In the genomic region with DNA sequence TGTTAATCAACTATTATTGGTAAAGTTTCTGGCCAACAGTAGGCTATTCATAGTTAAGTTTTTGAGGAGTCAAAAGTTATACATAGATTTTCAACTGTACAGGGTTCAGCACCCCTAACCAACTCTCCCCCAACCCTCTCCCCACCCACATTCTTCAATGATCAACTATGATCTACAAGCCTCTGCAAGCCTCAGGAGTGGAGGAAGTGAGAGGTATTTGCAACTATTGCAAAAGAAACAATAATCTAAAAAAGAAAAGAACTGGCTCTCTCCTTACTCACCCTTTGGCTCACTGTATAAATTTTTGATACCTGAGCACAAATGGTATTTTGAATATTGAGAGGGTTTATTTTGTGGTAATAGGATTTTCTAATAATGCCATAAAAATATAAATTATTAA, we compare ENCODE assay signal across 27 cellular contexts.
"Had no signal": no experiment of that assay in that cellular context is flagged by ENCODE, and none has a peak within 500 bp of the region (broad histone marks: within the 10 kb centered on the region; RNA-seq: fewer than 3 reads in every experiment).

No MANE protein-coding gene starts in this region.

- FAIRE-seq: kidney, pancreas, small intestine had no signal

- ATAC-seq: gastrocnemius medialis; left lobe of liver; mucosa of descending colon; natural killer cell treated with Interleukin-12 subunit alpha and Interleukin-12 subunit beta and Interleukin-15 and Interleukin-18, amount 100 ng/mL, for 72 hours; pancreas; right lobe of liver; stimulated activated naive CD8-positive, alpha-beta T cell treated with anti-CD3 and anti-CD28 coated beads, Interleukin-15, amount 100 ng/mL, for 72 hours; upper lobe of right lung had no signal

- DNase-seq: colonic mucosa; effector CD8-positive, alpha-beta T cell; endodermal cell; erythroblast; esophagus squamous epithelium; gastrocnemius medialis; head of caudate nucleus; kidney; mesenchymal stem cell; mucosa of descending colon; naive B cell; pancreas; right lobe of liver; small intestine; stimulated activated CD4-positive, alpha-beta T cell treated with anti-CD3 and anti-CD28 coated beads, Interleukin-12 subunit alpha, Interleukin-12 subunit beta, amount 100 ng/mL, for 4 hours; stimulated activated CD4-positive, alpha-beta T cell treated with anti-CD3 and anti-CD28 coated beads, Interleukin-1b, Interleukin-23, amount 100 ng/mL, for 48 hours; stimulated activated CD4-positive, alpha-beta T cell treated with anti-CD3 and anti-CD28 coated beads, Interleukin-4, amount 100 ng/mL, for 1 hour; stimulated activated CD8-positive, alpha-beta memory T cell treated with anti-CD3 and anti-CD28 coated beads, Interleukin-4, amount 100 ng/mL, for 48 hours; stimulated activated naive CD4-positive, alpha-beta T cell; stimulated activated naive CD8-positive, alpha-beta T cell treated with anti-CD3 and anti-CD28 coated beads, Interleukin-15, amount 100 ng/mL, for 72 hours; transverse colon; upper lobe of right lung; uterus had no signal

- H3K27ac ChIP-seq: colonic mucosa, esophagus squamous epithelium, gastrocnemius medialis, neutrophil, pancreas, right lobe of liver, suprapubic skin, transverse colon, upper lobe of right lung, uterus had no signal
